9 cellular contexts compared by ENCODE assay signal in genomic region chr19:7871280-7871529, GRCh38. TPM values are rescaled to one million over a fixed set of nuclear protein-coding genes. Genes with fewer than 3 reads are reported as not detected.
A peak's percentile ranks its signal among the peaks of the same experiment; 100 is the strongest.
DNase-seq lines count a peak whose midpoint lies in the region; ATAC-seq and TF ChIP-seq lines count a peak whose summit lies in the region.
"Had no signal": no experiment of that assay in that cellular context is flagged by ENCODE, and none has a peak within 500 bp of the region (broad histone marks: within the 10 kb centered on the region; RNA-seq: fewer than 3 reads in every experiment).

No MANE protein-coding gene starts in this region.

- TF ChIP-seq CTCF in PC-9 (conservative IDR thresholded peaks at IDR 0.05) (no peak), endodermal cell (conservative IDR thresholded peaks at IDR 0.05) (no peak)

- H3K4me3 Mint-ChIP-seq in endodermal cell, result peak overlapping the region; percentile 36

- no peak for ATAC-seq in GM21737 (IDR thresholded peaks at IDR 0.05; ENCODE audit: unreplicated experiment)

- peak overlapping the region; percentile 95 for H3K27ac Mint-ChIP-seq in endodermal cell

- CTCF ChIA-PET in PC-9 (lab: Charles Lee), result no interaction called here

- peaks cover 1% of the 10 kb centered on the region for H3K9me3 Mint-ChIP-seq in endodermal cell

- intact Hi-C loops in PC-9 (cut with micrococcal nuclease; ENCODE audit: unreplicated experiment), result loop anchor here (2.0 kb wide), 1 partner anchor 50 kb away; the partner anchor contains the start of gene SNAPC2

- H3K9ac ChIP-seq in endodermal cell (ENCODE audit: extremely low read depth, low read length, poor library complexity, severe bottlenecking), result no peak overlapping the region
- no peak overlapping the region for H3K9ac ChIP-seq in trophoblast cell (ENCODE audit: low read length)

- no peak overlapping the region for H4K8ac ChIP-seq in trophoblast cell (ENCODE audit: low read depth, low read length)

- no peak overlapping the region for H4K91ac ChIP-seq in trophoblast cell (ENCODE audit: low read depth, low read length)

- H3K4me3 ChIP-seq in PC-9, result peak overlapping the region; percentile 54; the same call in 1 of the 2 replicates
- H3K4me3 ChIP-seq in endodermal cell (ENCODE audit: low read length), result no peak overlapping the region
- no peak overlapping the region for H3K4me3 ChIP-seq in trophoblast cell (ENCODE audit: low read depth, low read length)

- H3K18ac ChIP-seq in trophoblast cell (ENCODE audit: low read length), result no peak overlapping the region

- no peaks in the 10 kb centered on the region for H3K36me3 Mint-ChIP-seq in endodermal cell (ENCODE audit: low read depth)

- H3K9me3 ChIP-seq in PC-9 (ENCODE audit: insufficient read depth, low read depth) (no peaks in the 10 kb centered on the region), endodermal cell (ENCODE audit: control insufficient read depth, low read length) (no peaks in the 10 kb centered on the region), trophoblast cell (ENCODE audit: insufficient read depth, low read depth, low read length) (peaks cover 13% of the 10 kb centered on the region)

- no peaks in the 10 kb centered on the region for H3K9me2 ChIP-seq in PC-9 (ENCODE audit: insufficient read depth)

- H3K79me2 ChIP-seq in PC-9 (ENCODE audit: low read depth) (no peaks in the 10 kb centered on the region), trophoblast cell (ENCODE audit: control insufficient read depth, insufficient read depth, low read length, poor library complexity) (no peaks in the 10 kb centered on the region)

- BruUV-seq in PC-9 (replicated peaks; lab: Mats Ljungman, UMichigan), result no TSS peak

- peaks cover 70% of the 10 kb centered on the region for H3K27me3 Mint-ChIP-seq in endodermal cell (ENCODE audit: insufficient read depth)

- peaks cover 3% of the 10 kb centered on the region for H3K79me1 ChIP-seq in trophoblast cell (ENCODE audit: low read length)

- no peaks in the 10 kb centered on the region for H3K36me3 ChIP-seq in PC-9 (ENCODE audit: low read depth)
- H3K36me3 ChIP-seq in endodermal cell (ENCODE audit: control insufficient read depth, insufficient read depth, low read length), result no peaks in the 10 kb centered on the region
- no peaks in the 10 kb centered on the region for H3K36me3 ChIP-seq in trophoblast cell (ENCODE audit: control insufficient read depth in 1 of 2, insufficient read depth in 2 of 2, low read length in 2 of 2)

- 23 to 55% methylated on average over 2 to 5 of the region's 5 CpGs for WGBS in endodermal cell (ENCODE audit: insufficient coverage in 1 of 2, insufficient read length in 1 of 2), 2 experiments
- WGBS in trophoblast cell (ENCODE audit: extremely low coverage, insufficient coverage, insufficient read length), result no CpG with 5 or more reads among the region's 5 CpGs

- no peaks in the 10 kb centered on the region for H4K20me1 ChIP-seq in PC-9 (ENCODE audit: insufficient read depth)

- no peak overlapping the region for H4K12ac ChIP-seq in trophoblast cell (ENCODE audit: low read depth, low read length)

- POLR2A ChIA-PET in PC-9 (lab: Charles Lee; ENCODE audit: unreplicated experiment), result interaction anchor here (0.6 to 0.8 kb wide), 3 partner anchors 331 to 720 kb away, joined by 7 to 32 read pairs (median 18); no protein-coding TSS in a partner anchor

- H3K4me2 ChIP-seq in PC-9 (peak overlapping the region; percentile 84), trophoblast cell (ENCODE audit: low read length) (no peak overlapping the region)

- peaks cover 41% of the 10 kb centered on the region for H3F3A ChIP-seq in PC-9 (ENCODE audit: insufficient read depth, low read depth)

- no peaks in the 10 kb centered on the region for H3K27me3 ChIP-seq in PC-9 (ENCODE audit: insufficient read depth, low read depth)
- H3K27me3 ChIP-seq in endodermal cell (ENCODE audit: control insufficient read depth, insufficient read depth, low read length, poor library complexity, severe bottlenecking), result peaks cover 29% of the 10 kb centered on the region
- H3K27me3 ChIP-seq in trophoblast cell (ENCODE audit: insufficient read depth, low read length), result peaks cover 19% of the 10 kb centered on the region

- H2BK12ac ChIP-seq in trophoblast cell (ENCODE audit: low read length), result no peak overlapping the region

- H2AFZ ChIP-seq in PC-9, result no peak overlapping the region
- H2AFZ ChIP-seq in trophoblast cell (ENCODE audit: insufficient read depth, low read length, poor library complexity), result no peak overlapping the region

- H2BK120ac ChIP-seq in trophoblast cell (ENCODE audit: insufficient read depth, low read length, poor library complexity), result no peak overlapping the region

- no peak overlapping the region for H2AK5ac ChIP-seq in trophoblast cell (ENCODE audit: low read length)

- no peak overlapping the region for H3K4ac ChIP-seq in trophoblast cell (ENCODE audit: low read depth, low read length)

- H3K23ac ChIP-seq in trophoblast cell (ENCODE audit: low read length), result no peak overlapping the region

- H3K27ac ChIP-seq in PC-9 (peak overlapping the region; percentile 71), endodermal cell (ENCODE audit: low read depth, low read length) (peak overlapping the region; percentile 94), trophoblast cell (ENCODE audit: low read depth, low read length) (peak overlapping the region; percentile 16)

- no peak overlapping the region for H2BK5ac ChIP-seq in trophoblast cell (ENCODE audit: low read depth, low read length, poor library complexity)

- peak; percentile 75 for DNase-seq in DMS 273 treated with DMSO at 0.1 percent for 48 hours (lab: John Stamatoyannopoulos, UW)
- no peak for DNase-seq in DMS 273 (lab: John Stamatoyannopoulos, UW; ENCODE audit: unreplicated experiment)
- DNase-seq in PC-9, result no peak
- DNase-seq in endodermal cell, result no peak
- no peak for DNase-seq in trophoblast cell
- DNase-seq in NCI-H1092 treated with DMSO at 0.1 percent for 48 hours (lab: John Stamatoyannopoulos, UW), result no peak
- DNase-seq in anterior cingulate cortex (lab: John Stamatoyannopoulos, UW), result no peak

- no peak overlapping the region for H3K14ac ChIP-seq in trophoblast cell (ENCODE audit: low read length)

- H3K4me1 ChIP-seq in PC-9 (replicated peaks; ENCODE audit: insufficient read depth) (peaks cover 29% of the 10 kb centered on the region), endodermal cell (ENCODE audit: control insufficient read depth, insufficient read depth, low read length) (no peaks in the 10 kb centered on the region), trophoblast cell (ENCODE audit: control insufficient read depth in 1 of 2, insufficient read depth in 2 of 2, low read length in 2 of 2) (peaks cover 16 to 40% of the 10 kb centered on the region in 2 experiments)

- peaks cover 3% of the 10 kb centered on the region for H3K4me1 Mint-ChIP-seq in endodermal cell

RNA-seq across cellular contexts. Expression of gene PRR36, which starts 3.0 kb away (rescaled TPM):
- total RNA-seq in PC-9 (2021), result 12.9 and 20.3 TPM in 2 replicates
- 10 to 100 TPM in 1 of 2 donors, 1 to 10 TPM in 1; 9.5 to 20.2 TPM for total RNA-seq in endodermal cell
- 32.1 TPM for polyA plus RNA-seq in endodermal cell (2013, experiment 1 of 2)
- polyA plus RNA-seq in endodermal cell (2013, experiment 2 of 2), result 29.5 TPM
- 0.94 and 1.00 TPM in 2 replicates for polyA plus RNA-seq in trophoblast cell (2013)

RNA-seq across cellular contexts. Expression of gene LRRC8E, which starts 17.1 kb away (rescaled TPM):
- 24.1 and 24.4 TPM in 2 replicates for total RNA-seq in PC-9 (2021)
- 1 to 10 TPM; 2.8 to 3.4 TPM for total RNA-seq in endodermal cell
- 0.68 TPM for polyA plus RNA-seq in endodermal cell (2013, experiment 1 of 2)
- 1.2 TPM for polyA plus RNA-seq in endodermal cell (2013, experiment 2 of 2)
- polyA plus RNA-seq in trophoblast cell (2013), result 2.3 and 2.4 TPM in 2 replicates

RNA-seq across cellular contexts. Expression of gene MAP2K7, which starts 32.5 kb away (rescaled TPM):
- total RNA-seq in PC-9 (2021) (52.4 and 54.0 TPM in 2 replicates), endodermal cell (10 to 100 TPM; 33.4 to 40.0 TPM)
- polyA plus RNA-seq in endodermal cell (2013, experiment 1 of 2), result 34.8 TPM
- 32.3 TPM for polyA plus RNA-seq in endodermal cell (2013, experiment 2 of 2)
- 32.6 and 34.8 TPM in 2 replicates for polyA plus RNA-seq in trophoblast cell (2013)

RNA-seq across cellular contexts. Expression of gene EVI5L, which starts 41.2 kb away (rescaled TPM):
- total RNA-seq in PC-9 (2021) (13.1 and 19.2 TPM in 2 replicates), endodermal cell (1 to 10 TPM; 6.4 to 9.2 TPM)
- 14.6 TPM for polyA plus RNA-seq in endodermal cell (2013, experiment 1 of 2)
- polyA plus RNA-seq in endodermal cell (2013, experiment 2 of 2), result 12.3 TPM
- polyA plus RNA-seq in trophoblast cell (2013), result 7.0 and 7.3 TPM in 2 replicates

RNA-seq across cellular contexts. Expression of gene TGFBR3L, which starts 43.4 kb away (rescaled TPM):
- total RNA-seq in PC-9 (2021), result 2.0 and 2.3 TPM in 2 replicates
- total RNA-seq in endodermal cell, result 1 to 10 TPM in 1 of 2 donors, under 1 TPM in 1; 0.84 to 2.2 TPM
- polyA plus RNA-seq in endodermal cell (2013, experiment 1 of 2), result 1.3 TPM
- polyA plus RNA-seq in endodermal cell (2013, experiment 2 of 2), result 0.58 TPM
- 0.64 and 0.90 TPM in 2 replicates for polyA plus RNA-seq in trophoblast cell (2013)
- total RNA-seq: A172 had no signal

Comparison
In these comparisons a context has a peak if more than half of its experiments do, and no peak if none do; other contexts are left out.
1. H3K27ac ChIP-seq: peak in every context shown above with its lines; median percentile 94 in endodermal cell; 71 in PC-9; 16 in trophoblast cell.